ENCODE assay signal across 23 cellular contexts in genomic region chr16:82983390-82983789, GRCh38.
A peak's percentile ranks its signal among the peaks of the same experiment; 100 is the strongest.
DNase-seq lines count a peak whose midpoint lies in the region; ATAC-seq and FAIRE-seq lines count a peak whose summit lies in the region.
"Had no signal": no experiment of that assay in that cellular context is flagged by ENCODE, and none has a peak within 500 bp of the region (broad histone marks: within the 10 kb centered on the region; RNA-seq: fewer than 3 reads in every experiment).

No MANE protein-coding gene starts in this region.

- no peaks in the 10 kb centered on the region for H3K4me1 Mint-ChIP-seq in activated naive CD4-positive, alpha-beta T cell treated with anti-CD3 and anti-CD28 coated beads, Interleukin-2, amount 10 ng/mL, durations not matched to agents 7 days and 5 days
- H3K4me1 Mint-ChIP-seq: CD14-positive monocyte; CD8-positive, alpha-beta memory T cell; GM23338; H9 had no signal

- no peak overlapping the region for H3K27ac Mint-ChIP-seq in activated naive CD4-positive, alpha-beta T cell treated with anti-CD3 and anti-CD28 coated beads, Interleukin-2, amount 10 ng/mL, durations not matched to agents 7 days and 5 days
- H3K27ac Mint-ChIP-seq: CD14-positive monocyte; CD4-positive, alpha-beta T cell; CD8-positive, alpha-beta memory T cell; GM23338 had no signal

- no peak for ATAC-seq in GM18502 (IDR thresholded peaks at IDR 0.05; ENCODE audit: poor library complexity, unreplicated experiment)
- ATAC-seq: A549, GM23338, HCT116 had no signal

- peaks cover 2% of the 10 kb centered on the region for H3K9me3 Mint-ChIP-seq in activated naive CD4-positive, alpha-beta T cell treated with anti-CD3 and anti-CD28 coated beads, Interleukin-2, amount 10 ng/mL, durations not matched to agents 7 days and 5 days

- no peaks in the 10 kb centered on the region for H3K27me3 Mint-ChIP-seq in activated naive CD4-positive, alpha-beta T cell treated with anti-CD3 and anti-CD28 coated beads, Interleukin-2, amount 10 ng/mL, durations not matched to agents 7 days and 5 days

- no peak overlapping the region for H3K4me3 Mint-ChIP-seq in activated naive CD4-positive, alpha-beta T cell treated with anti-CD3 and anti-CD28 coated beads, Interleukin-2, amount 10 ng/mL, durations not matched to agents 7 days and 5 days
- H3K4me3 Mint-ChIP-seq: CD14-positive monocyte; CD4-positive, alpha-beta T cell; CD8-positive, alpha-beta memory T cell; GM23338; H9 had no signal

- peak; percentile 35 for DNase-seq in EH (ENCODE audit: low read depth)
- no peak for DNase-seq in HTR-8/SVneo (ENCODE audit: insufficient read length, low spot score)
- peak; percentile 68 for DNase-seq in left kidney (ENCODE audit: low read depth, low spot score)
- no peak for DNase-seq in activated naive CD4-positive, alpha-beta T cell treated with anti-CD3 and anti-CD28 coated beads, Interleukin-2, amount 10 ng/mL, durations not matched to agents 7 days and 5 days
- DNase-seq in activated CD4-positive, alpha-beta T cell treated with anti-CD3 and anti-CD28 coated beads, Interleukin-2, amount 50 U/mL, for 48 hours = no peak
- DNase-seq: 8988T; ACHN; AML-193; BE2C; CD4-positive, alpha-beta T cell; CD8-positive, alpha-beta memory T cell; DMS 273 treated with DMSO at 0.1 percent for 48 hours; DMS79; GF-D8; H9 had no signal

- CTCF ChIA-PET in activated naive CD4-positive, alpha-beta T cell treated with anti-CD3 and anti-CD28 coated beads, Interleukin-2, amount 10 ng/mL, durations not matched to agents 7 days and 5 days (lab: Charles Lee) = no interaction called here

- FAIRE-seq in HTR-8/SVneo (lab: Jason Lieb, UNC) = peak; percentile 9
- FAIRE-seq: A549, D721Med, GM12892, GM19239 had no signal

- H3K36me3 Mint-ChIP-seq in activated naive CD4-positive, alpha-beta T cell treated with anti-CD3 and anti-CD28 coated beads, Interleukin-2, amount 10 ng/mL, durations not matched to agents 7 days and 5 days = no peaks in the 10 kb centered on the region
- H3K36me3 Mint-ChIP-seq: CD14-positive monocyte had no signal

Comparison
In these comparisons a context has a peak if more than half of its experiments do, and no peak if none do; other contexts are left out.
1. DNase-seq: peak in EH (single experiment) and left kidney (single experiment); none in HTR-8/SVneo (single experiment), activated naive CD4-positive, alpha-beta T cell treated with anti-CD3 and anti-CD28 coated beads, Interleukin-2, amount 10 ng/mL, durations not matched to agents 7 days and 5 days (single experiment) and activated CD4-positive, alpha-beta T cell treated with anti-CD3 and anti-CD28 coated beads, Interleukin-2, amount 50 U/mL, for 48 hours (0 of 2).